ENCODE assay signal across 8 cellular contexts in the genomic region with DNA sequence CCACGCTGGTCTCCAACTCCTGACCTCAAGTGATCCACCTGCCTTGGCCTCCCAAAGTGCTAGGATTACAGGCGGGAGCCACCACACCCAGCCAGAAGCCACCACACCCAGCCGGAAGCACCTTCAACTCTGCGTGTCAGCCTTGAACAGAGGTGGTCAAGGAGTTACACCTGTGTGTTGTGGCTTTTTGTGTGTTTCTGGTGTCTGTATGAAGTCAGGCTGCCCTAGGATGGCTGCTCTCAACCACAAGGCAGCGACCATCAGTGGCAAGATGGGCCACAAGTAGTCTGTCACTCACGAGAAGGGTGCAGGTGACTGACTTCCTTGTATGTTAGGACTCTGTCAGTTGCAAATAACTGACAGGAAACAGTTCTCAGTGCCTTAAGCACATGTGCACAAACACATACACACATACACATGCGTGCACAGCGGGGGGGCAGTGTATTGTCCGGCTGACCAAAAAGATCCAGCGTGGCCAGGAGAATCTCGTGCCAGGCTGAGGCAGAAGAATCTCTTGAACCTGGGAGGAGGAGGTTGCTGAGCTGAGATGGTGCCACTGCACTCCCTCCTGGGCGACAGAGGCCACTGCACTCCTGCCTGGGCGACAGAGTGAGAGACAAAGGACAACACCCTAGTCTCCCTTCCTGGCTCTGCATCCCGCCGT. TPM values are rescaled to one million over a fixed set of nuclear protein-coding genes. Genes with fewer than 3 reads are reported as not detected.
A peak's percentile ranks its signal among the peaks of the same experiment; 100 is the strongest.
DNase-seq lines count a peak whose midpoint lies in the region; ATAC-seq and TF ChIP-seq lines count a peak whose summit lies in the region.

No MANE protein-coding gene starts in this region.

- H3K4me3 Mint-ChIP-seq in glutamatergic neuron (ENCODE audit: unreplicated experiment), result no peak overlapping the region

- no peaks in the 10 kb centered on the region for H3K27me3 ChIP-seq in breast epithelium

- no peaks in the 10 kb centered on the region for H3K9me3 ChIP-seq in breast epithelium

- no peak for TF ChIP-seq POLR2A in breast epithelium (IDR thresholded peaks at IDR 0.05)

- peak; percentile 64 for TF ChIP-seq CTCF in GM12874 (IDR thresholded peaks at IDR 0.05; ENCODE audit: insufficient read depth, low read depth, low read length)
- TF ChIP-seq CTCF in breast epithelium (IDR thresholded peaks at IDR 0.05), result peak in 2 of 3 donors; percentile 15 to 48
- no peak for TF ChIP-seq CTCF in glutamatergic neuron (IDR thresholded peaks at IDR 0.05; ENCODE audit: partially characterized antibody, unreplicated experiment)

- H3K27ac Mint-ChIP-seq in glutamatergic neuron (ENCODE audit: unreplicated experiment), result no peak overlapping the region

- H3K36me3 ChIP-seq in breast epithelium, result no peaks in the 10 kb centered on the region

- H3K27ac ChIP-seq in breast epithelium, result peak overlapping the region in 1 of 2 donors; percentile 1

- H3K4me1 Mint-ChIP-seq in glutamatergic neuron (ENCODE audit: low read depth, unreplicated experiment), result no peaks in the 10 kb centered on the region

- H3K9me3 Mint-ChIP-seq in glutamatergic neuron (ENCODE audit: unreplicated experiment), result peaks cover 2% of the 10 kb centered on the region

- DNase-seq in RPMI8226, result peak; percentile 31
- DNase-seq in breast epithelium (ENCODE audit: low spot score in 2 of 2), result no peak
- peak; percentile 44 to 49 for DNase-seq in stimulated activated CD4-positive, alpha-beta T cell treated with anti-CD3 and anti-CD28 coated beads, Interleukin-2, amount 100 ng/mL, for 24 hours
- no peak for DNase-seq in glutamatergic neuron
- DNase-seq in NCI-H510A (lab: John Stamatoyannopoulos, UW), result no peak

- no peak overlapping the region for H3K4me3 ChIP-seq in breast epithelium

- H3K4me1 ChIP-seq in breast epithelium, result no peaks in the 10 kb centered on the region

- ATAC-seq in HG03460 (IDR thresholded peaks at IDR 0.05; ENCODE audit: unreplicated experiment) (no peak), HG02973 (IDR thresholded peaks at IDR 0.05; ENCODE audit: unreplicated experiment) (no peak)

- no peaks in the 10 kb centered on the region for H3K27me3 Mint-ChIP-seq in glutamatergic neuron (ENCODE audit: unreplicated experiment)

- H3K36me3 Mint-ChIP-seq in glutamatergic neuron (ENCODE audit: unreplicated experiment), result no peaks in the 10 kb centered on the region

- intact Hi-C loops in breast epithelium (cut with DNase I; ENCODE audit: low total_unique reads), result no loop called here

RNA-seq across cellular contexts. Expression of gene P2RX4, which starts 13.5 kb away (rescaled TPM):
- 100 to 1,000 TPM in 1 of 3 donors, 10 to 100 TPM in 2; 62.9 to 114 (median 86.9) TPM for total RNA-seq in breast epithelium
- total RNA-seq in glutamatergic neuron (ENCODE audit: unreplicated experiment), result 3.7 TPM

Comparison
In these comparisons a context has a peak if more than half of its experiments do, and no peak if none do; other contexts are left out.
1. DNase-seq: peak in RPMI8226 (single experiment) and stimulated activated CD4-positive, alpha-beta T cell treated with anti-CD3 and anti-CD28 coated beads, Interleukin-2, amount 100 ng/mL, for 24 hours (2 of 2); none in breast epithelium (0 of 2), glutamatergic neuron (single experiment) and NCI-H510A (single experiment).
2. RNA of gene P2RX4, which starts 13.5 kb away (total RNA-seq): 62.9 to 114 TPM in breast epithelium; 3.7 TPM in glutamatergic neuron (single experiment); every median in the first group is over 10 times any median in the second.